ENCODE assay signal across 9 cellular contexts in genomic region chr2:10668402-10669012, GRCh38. TPM values are rescaled to one million over a fixed set of nuclear protein-coding genes. Genes with fewer than 3 reads are reported as not detected.
DNase-seq lines count a peak whose midpoint lies in the region; ATAC-seq and TF ChIP-seq lines count a peak whose summit lies in the region.
"Had no signal": no experiment of that assay in that cellular context is flagged by ENCODE, and none has a peak within 500 bp of the region (broad histone marks: within the 10 kb centered on the region; RNA-seq: fewer than 3 reads in every experiment).

No MANE protein-coding gene starts in this region.

- TF ChIP-seq POLR2A in body of pancreas (IDR thresholded peaks at IDR 0.05) (no peak), lower leg skin (IDR thresholded peaks at IDR 0.05) (no peak)

- H3K36me3 ChIP-seq in GM23338 (ENCODE audit: insufficient read depth) (peaks cover 20% of the 10 kb centered on the region; the same call in 1 of the 2 replicates), body of pancreas (replicated peaks in 1 of 2; ENCODE audit: insufficient read depth in 1 of 2, low read depth in 2 of 2) (peaks cover 0 to 8% of the 10 kb centered on the region in 2 donors)

- H3K27me3 ChIP-seq in GM23338 (ENCODE audit: insufficient read depth) (no peaks in the 10 kb centered on the region), body of pancreas (no peaks in the 10 kb centered on the region)

- intact Hi-C loops in body of pancreas (cut with DNase I), result no loop called here
- intact Hi-C loops in lower leg skin (cut with DNase I; ENCODE audit: low total_unique reads), result loop anchor here (10.0 kb wide), 2 partner anchors 234 to 594 kb away; no protein-coding TSS in a partner anchor

- 39 to 41% methylated on average over 4 of the region's 4 CpGs for WGBS in body of pancreas, 2 donors
- WGBS in lower leg skin, 2 donors, result 33 to 36% methylated on average over 4 of the region's 4 CpGs

- no peaks in the 10 kb centered on the region for H3K4me1 Mint-ChIP-seq in GM23338
- no peaks in the 10 kb centered on the region for H3K4me1 Mint-ChIP-seq in stimulated activated naive B cell treated with anti-CD40 and anti-IgM and Interleukin-4, amounts not matched to agents 10 μg/mL and 1 μg/mL and 100 μg/mL, for 72 hours

- no peak overlapping the region for H3K4me3 Mint-ChIP-seq in GM23338
- no peak overlapping the region for H3K4me3 Mint-ChIP-seq in stimulated activated naive B cell treated with anti-CD40 and anti-IgM and Interleukin-4, amounts not matched to agents 10 μg/mL and 1 μg/mL and 100 μg/mL, for 72 hours

- ATAC-seq in GM23338 (no peak), body of pancreas (no peak), left lobe of liver (peak; percentile 75)
- no peak for ATAC-seq in stimulated activated naive B cell treated with anti-CD40 and anti-IgM and Interleukin-4, amounts not matched to agents 10 μg/mL and 1 μg/mL and 100 μg/mL, for 72 hours (replicated peaks)

- H3K9me2 ChIP-seq in GM23338 (ENCODE audit: insufficient read depth), result no peaks in the 10 kb centered on the region

- H4K20me1 ChIP-seq in GM23338 (replicated peaks; ENCODE audit: insufficient read depth), result no peaks in the 10 kb centered on the region

- H3K4me1 ChIP-seq in GM23338 (ENCODE audit: insufficient read depth) (no peaks in the 10 kb centered on the region), body of pancreas (no peaks in the 10 kb centered on the region)

- no peak overlapping the region for H3K27ac ChIP-seq in GM23338 (ENCODE audit: low read depth)
- no peak overlapping the region for H3K27ac ChIP-seq in body of pancreas

- peak; percentile 51 to 79 for TF ChIP-seq CTCF in GM23338 (conservative IDR thresholded peaks at IDR 0.05; ENCODE audit: low read depth in 2 of 2)
- TF ChIP-seq CTCF in body of pancreas (IDR thresholded peaks at IDR 0.05), result peak; percentile 27 to 81 (median 57)
- no peak for TF ChIP-seq CTCF in lower leg skin (IDR thresholded peaks at IDR 0.05)

- no peak overlapping the region for H3K27ac Mint-ChIP-seq in GM23338
- no peak overlapping the region for H3K27ac Mint-ChIP-seq in stimulated activated naive B cell treated with anti-CD40 and anti-IgM and Interleukin-4, amounts not matched to agents 10 μg/mL and 1 μg/mL and 100 μg/mL, for 72 hours

- no peaks in the 10 kb centered on the region for H3F3A ChIP-seq in GM23338 (replicated peaks; ENCODE audit: low read depth)

- no peaks in the 10 kb centered on the region for H3K27me3 Mint-ChIP-seq in GM23338 (ENCODE audit: insufficient read depth, low read depth, poor library complexity)
- H3K27me3 Mint-ChIP-seq in stimulated activated naive B cell treated with anti-CD40 and anti-IgM and Interleukin-4, amounts not matched to agents 10 μg/mL and 1 μg/mL and 100 μg/mL, for 72 hours, result no peaks in the 10 kb centered on the region

- peaks cover 1% of the 10 kb centered on the region; the same call in 1 of the 2 replicates for H3K79me2 ChIP-seq in GM23338 (replicated peaks; ENCODE audit: insufficient read depth)

- peaks cover 36% of the 10 kb centered on the region; the same call in 2 of the 3 replicates for H3K36me3 Mint-ChIP-seq in GM23338 (ENCODE audit: low read depth)
- peaks cover 3 to 14% of the 10 kb centered on the region in 2 donors for H3K36me3 Mint-ChIP-seq in stimulated activated naive B cell treated with anti-CD40 and anti-IgM and Interleukin-4, amounts not matched to agents 10 μg/mL and 1 μg/mL and 100 μg/mL, for 72 hours

- H3K4me3 ChIP-seq in GM23338 (no peak overlapping the region), body of pancreas (no peak overlapping the region), lower leg skin (ENCODE audit: low read depth, poor library complexity, severe bottlenecking) (no peak overlapping the region)

- H3K4me2 ChIP-seq in GM23338, result no peak overlapping the region

- no peaks in the 10 kb centered on the region for H3K9me3 ChIP-seq in body of pancreas

- DNase-seq in COLO668 (lab: John Stamatoyannopoulos, UW; ENCODE audit: unreplicated experiment), result peak; percentile 19
- DNase-seq in GM23338 (ENCODE audit: low spot score), result peak; percentile 82
- peak; percentile 12 for DNase-seq in NCI-H226
- DNase-seq in body of pancreas, result peak in 1 of 4 donors; percentile 27
- DNase-seq in left lobe of liver (ENCODE audit: low spot score), result no peak
- no peak for DNase-seq in GM19238 (ENCODE audit: insufficient read length, low spot score)
- no peak for DNase-seq in lower leg skin (ENCODE audit: low spot score in 2 of 2)
- no peak for DNase-seq in stimulated activated naive B cell treated with anti-CD40 and anti-IgM and Interleukin-4, amounts not matched to agents 10 μg/mL and 1 μg/mL and 100 μg/mL, for 72 hours

- H2AFZ ChIP-seq in GM23338, result no peak overlapping the region

- no peaks in the 10 kb centered on the region for H3K9me3 Mint-ChIP-seq in GM23338
- no peaks in the 10 kb centered on the region for H3K9me3 Mint-ChIP-seq in stimulated activated naive B cell treated with anti-CD40 and anti-IgM and Interleukin-4, amounts not matched to agents 10 μg/mL and 1 μg/mL and 100 μg/mL, for 72 hours

TF ChIP-seq in GM23338, 12 proteins besides CTCF, POLR2A, EP300 and RAD21 (continues in another document):
- TF ChIP-seq EZH2phosphoT487 (IDR thresholded peaks at IDR 0.05; ENCODE audit: unreplicated experiment), result no peak
- no peak for TF ChIP-seq ZNF462 (CRISPR knock-in tag; IDR thresholded peaks at IDR 0.05)
- TF ChIP-seq ZNF331 (CRISPR knock-in tag; IDR thresholded peaks at IDR 0.05; ENCODE audit: low read depth), result no peak

RNA-seq across cellular contexts. Expression of gene NOL10, which starts 21.3 kb away (rescaled TPM):
- 41.2 and 48.8 TPM in 2 replicates for total RNA-seq in GM23338 (2014; rRNA removed; shearing (Covaris generic))
- polyA plus RNA-seq in GM23338 (2016; fragmentation: Nextera tagmentation; extraction: Ambion mirVana), result 19.5 and 30.6 TPM in 2 replicates
- total RNA-seq in body of pancreas (10 to 100 TPM; 13.0 to 14.8 TPM), left lobe of liver (8.0 TPM), lower leg skin (10 to 100 TPM; 14.6 to 23.3 (median 19.2) TPM)

RNA-seq across cellular contexts. Expression of gene ATP6V1C2, which starts 52.9 kb away (rescaled TPM):
- 0.14 and 0.35 TPM in 2 replicates for total RNA-seq in GM23338 (2014; rRNA removed; shearing (Covaris generic))
- 1.5 and 2.1 TPM in 2 replicates for polyA plus RNA-seq in GM23338 (2016; fragmentation: Nextera tagmentation; extraction: Ambion mirVana)
- total RNA-seq in body of pancreas (under 1 TPM in 1 of 2 donors, not detected in 1; 0.66 TPM), left lobe of liver (0.10 TPM), lower leg skin (100 to 1,000 TPM; 130 to 418 (median 211) TPM)
- total RNA-seq: T-helper 1 cell treated with Interleukin-12 subunit alpha and Interleukin-12 subunit beta and Interleukin-4 antibody, amounts not matched to agents 30 ng/mL and 1 ng/mL, for 36 hours had no signal

Comparison
In these comparisons a context has a peak if more than half of its experiments do, and no peak if none do; other contexts are left out.
1. DNase-seq: peak in COLO668 (single experiment), GM23338 (single experiment) and NCI-H226 (single experiment); none in left lobe of liver (single experiment), GM19238 (single experiment), lower leg skin (0 of 2) and stimulated activated naive B cell treated with anti-CD40 and anti-IgM and Interleukin-4, amounts not matched to agents 10 μg/mL and 1 μg/mL and 100 μg/mL, for 72 hours (single experiment).
2. CTCF ChIP-seq: peak in GM23338 (2 of 2) and body of pancreas (7 of 7); none in lower leg skin (0 of 3).
3. RNA of gene ATP6V1C2, which starts 52.9 kb away (total RNA-seq): 130 to 418 TPM in lower leg skin; 0.66 TPM in body of pancreas, 0.14 to 0.35 TPM in GM23338 and 0.10 TPM in left lobe of liver (single experiment); every median in the first group is over 10 times any median in the second.